1 cellular context compared by ENCODE assay signal in the genomic region with DNA sequence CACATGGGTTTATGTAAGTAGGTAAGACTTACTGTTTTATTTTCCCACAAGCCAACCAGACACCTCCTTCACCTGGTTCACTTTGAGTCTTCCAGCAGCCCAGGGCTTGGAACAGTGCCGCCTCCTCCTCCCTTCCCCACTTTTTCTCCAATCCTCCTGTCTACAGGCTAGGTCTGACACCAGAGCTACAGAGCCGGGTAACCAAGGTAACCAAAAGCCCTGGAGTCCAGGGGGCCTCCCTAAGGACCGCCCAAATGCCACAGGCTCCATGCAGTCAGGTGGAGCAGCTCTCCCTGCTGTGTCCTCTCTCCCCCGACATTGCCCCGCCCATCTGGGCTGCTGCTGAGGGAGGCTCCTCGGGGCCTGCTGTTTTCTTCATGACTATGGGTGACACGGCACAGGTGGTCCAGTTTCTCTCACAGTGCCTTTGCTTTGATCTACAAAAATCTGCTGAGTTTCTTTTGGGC.
TF ChIP-seq lines count a peak whose summit lies in the region.

No MANE protein-coding gene starts in this region.

TF ChIP-seq in HEK293, 187 proteins besides CTCF, POLR2A, EP300 and RAD21 (continued from another document and continues in another):
- TF ChIP-seq ZNF692 (tag by site-specific recombination; IDR thresholded peaks at IDR 0.05), result no peak
- TF ChIP-seq ZNF140 (tag by site-specific recombination; IDR thresholded peaks at IDR 0.05), result no peak
- no peak for TF ChIP-seq ZNF610 (tag by site-specific recombination; IDR thresholded peaks at IDR 0.05; ENCODE audit: borderline replicate concordance)
- no peak for TF ChIP-seq ZNF174 (tag by site-specific recombination; IDR thresholded peaks at IDR 0.05)
- no peak for TF ChIP-seq ZNF112 (tag by site-specific recombination; IDR thresholded peaks at IDR 0.05)
- TF ChIP-seq ZNF324 (tag by site-specific recombination; IDR thresholded peaks at IDR 0.05), result no peak
- no peak for TF ChIP-seq IKZF3 (tag by site-specific recombination; IDR thresholded peaks at IDR 0.05)
- no peak for TF ChIP-seq ZFHX2 (tag by site-specific recombination; conservative IDR thresholded peaks at IDR 0.05)
- no peak for TF ChIP-seq ZNF146 (tag by site-specific recombination; IDR thresholded peaks at IDR 0.05)
- no peak for TF ChIP-seq TCF7L2 (IDR thresholded peaks at IDR 0.05; ENCODE audit: borderline replicate concordance, low read depth, low read length)
- TF ChIP-seq GLI2 (tag by site-specific recombination; IDR thresholded peaks at IDR 0.05; ENCODE audit: borderline replicate concordance, low read depth), result no peak
- TF ChIP-seq, protein P1, sequence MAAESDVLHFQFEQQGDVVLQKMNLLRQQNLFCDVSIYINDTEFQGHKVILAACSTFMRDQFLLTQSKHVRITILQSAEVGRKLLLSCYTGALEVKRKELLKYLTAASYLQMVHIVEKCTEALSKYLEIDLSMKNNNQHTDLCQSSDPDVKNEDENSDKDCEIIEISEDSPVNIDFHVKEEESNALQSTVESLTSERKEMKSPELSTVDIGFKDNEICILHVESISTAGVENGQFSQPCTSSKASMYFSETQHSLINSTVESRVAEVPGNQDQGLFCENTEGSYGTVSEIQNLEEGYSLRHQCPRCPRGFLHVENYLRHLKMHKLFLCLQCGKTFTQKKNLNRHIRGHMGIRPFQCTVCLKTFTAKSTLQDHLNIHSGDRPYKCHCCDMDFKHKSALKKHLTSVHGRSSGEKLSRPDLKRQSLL (tag by site-specific recombination; IDR thresholded peaks at IDR 0.05), result peak; percentile 65; the same call in 1 of the 2 replicates
- no peak for TF ChIP-seq OVOL3 (tag by site-specific recombination; IDR thresholded peaks at IDR 0.05)
- no peak for TF ChIP-seq ZNF629 (tag by site-specific recombination; IDR thresholded peaks at IDR 0.05)
- TF ChIP-seq ZNF561 (tag by site-specific recombination; IDR thresholded peaks at IDR 0.05; ENCODE audit: borderline replicate concordance), result 0 out of 2 replicates have a peak, but pooled peaks have one; percentile 39
- no peak for TF ChIP-seq ZNF514 (tag by site-specific recombination; IDR thresholded peaks at IDR 0.05)
- no peak for TF ChIP-seq ZNF184 (tag by site-specific recombination; IDR thresholded peaks at IDR 0.05)
- no peak for TF ChIP-seq BCL11A (tag by site-specific recombination; IDR thresholded peaks at IDR 0.05; ENCODE audit: low read depth)
- no peak for TF ChIP-seq ZNF555 (tag by site-specific recombination; conservative IDR thresholded peaks at IDR 0.05)
- TF ChIP-seq ZNF791 (tag by site-specific recombination; IDR thresholded peaks at IDR 0.05), result no peak
- TF ChIP-seq TSHZ1 (tag by site-specific recombination; IDR thresholded peaks at IDR 0.05; ENCODE audit: borderline replicate concordance), result no peak
- no peak for TF ChIP-seq ZSCAN18 (tag by site-specific recombination; IDR thresholded peaks at IDR 0.05)
- TF ChIP-seq ZNF664 (tag by site-specific recombination; IDR thresholded peaks at IDR 0.05), result no peak
- TF ChIP-seq FEZF1 (tag by site-specific recombination; IDR thresholded peaks at IDR 0.05), result no peak
- TF ChIP-seq ZNF394 (tag by site-specific recombination; IDR thresholded peaks at IDR 0.05; ENCODE audit: borderline replicate concordance), result no peak
- TF ChIP-seq ZNF843 (tag by site-specific recombination; IDR thresholded peaks at IDR 0.05), result no peak
- TF ChIP-seq ZNF544 (tag by site-specific recombination; IDR thresholded peaks at IDR 0.05), result no peak
- TF ChIP-seq, protein P2, sequence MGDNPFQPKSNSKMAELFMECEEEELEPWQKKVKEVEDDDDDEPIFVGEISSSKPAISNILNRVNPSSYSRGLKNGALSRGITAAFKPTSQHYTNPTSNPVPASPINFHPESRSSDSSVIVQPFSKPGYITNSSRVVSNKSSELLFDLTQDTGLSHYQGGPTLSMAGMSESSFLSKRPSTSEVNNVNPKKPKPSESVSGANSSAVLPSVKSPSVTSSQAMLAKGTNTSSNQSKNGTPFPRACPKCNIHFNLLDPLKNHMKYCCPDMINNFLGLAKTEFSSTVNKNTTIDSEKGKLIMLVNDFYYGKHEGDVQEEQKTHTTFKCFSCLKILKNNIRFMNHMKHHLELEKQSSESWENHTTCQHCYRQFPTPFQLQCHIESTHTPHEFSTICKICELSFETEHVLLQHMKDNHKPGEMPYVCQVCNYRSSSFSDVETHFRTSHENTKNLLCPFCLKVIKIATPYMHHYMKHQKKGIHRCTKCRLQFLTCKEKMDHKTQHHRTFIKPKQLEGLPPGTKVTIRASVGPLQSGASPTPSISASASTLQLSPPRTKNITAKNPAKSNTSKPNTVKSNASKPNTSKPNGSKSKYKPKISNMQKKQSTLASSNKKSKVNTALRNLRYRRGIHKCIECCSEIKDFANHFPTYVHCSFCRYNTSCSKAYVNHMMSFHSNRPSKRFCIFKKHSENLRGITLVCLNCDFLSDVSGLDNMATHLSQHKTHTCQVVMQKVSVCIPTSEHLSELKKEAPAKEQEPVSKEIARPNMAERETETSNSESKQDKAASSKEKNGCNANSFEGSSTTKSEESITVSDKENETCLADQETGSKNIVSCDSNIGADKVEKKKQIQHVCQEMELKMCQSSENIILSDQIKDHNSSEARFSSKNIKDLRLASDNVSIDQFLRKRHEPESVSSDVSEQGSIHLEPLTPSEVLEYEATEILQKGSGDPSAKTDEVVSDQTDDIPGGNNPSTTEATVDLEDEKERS (tag by site-specific recombination; IDR thresholded peaks at IDR 0.05), result no peak
- TF ChIP-seq BCL11B (tag by site-specific recombination; IDR thresholded peaks at IDR 0.05; ENCODE audit: low read depth), result no peak
- TF ChIP-seq KLF8 (tag by site-specific recombination; IDR thresholded peaks at IDR 0.05), result no peak
- peak; percentile 57 for TF ChIP-seq PRDM10 (tag by site-specific recombination; IDR thresholded peaks at IDR 0.05)
- TF ChIP-seq ZNF621 (tag by site-specific recombination; IDR thresholded peaks at IDR 0.05), result no peak
- TF ChIP-seq GLIS1 (tag by site-specific recombination; IDR thresholded peaks at IDR 0.05), result peak; percentile 93
- no peak for TF ChIP-seq ZNF311 (tag by site-specific recombination; IDR thresholded peaks at IDR 0.05; ENCODE audit: borderline replicate concordance)
- TF ChIP-seq ZNF2 (tag by site-specific recombination; IDR thresholded peaks at IDR 0.05), result no peak
- no peak for TF ChIP-seq ZNF292 (tag by site-specific recombination; IDR thresholded peaks at IDR 0.05; ENCODE audit: borderline replicate concordance, low read depth)
- TF ChIP-seq WT1 (tag by site-specific recombination; IDR thresholded peaks at IDR 0.05), result no peak
- TF ChIP-seq ZNF426 (tag by site-specific recombination; IDR thresholded peaks at IDR 0.05), result no peak
- no peak for TF ChIP-seq ZBTB21 (tag by site-specific recombination; IDR thresholded peaks at IDR 0.05)
- TF ChIP-seq, protein P3, sequence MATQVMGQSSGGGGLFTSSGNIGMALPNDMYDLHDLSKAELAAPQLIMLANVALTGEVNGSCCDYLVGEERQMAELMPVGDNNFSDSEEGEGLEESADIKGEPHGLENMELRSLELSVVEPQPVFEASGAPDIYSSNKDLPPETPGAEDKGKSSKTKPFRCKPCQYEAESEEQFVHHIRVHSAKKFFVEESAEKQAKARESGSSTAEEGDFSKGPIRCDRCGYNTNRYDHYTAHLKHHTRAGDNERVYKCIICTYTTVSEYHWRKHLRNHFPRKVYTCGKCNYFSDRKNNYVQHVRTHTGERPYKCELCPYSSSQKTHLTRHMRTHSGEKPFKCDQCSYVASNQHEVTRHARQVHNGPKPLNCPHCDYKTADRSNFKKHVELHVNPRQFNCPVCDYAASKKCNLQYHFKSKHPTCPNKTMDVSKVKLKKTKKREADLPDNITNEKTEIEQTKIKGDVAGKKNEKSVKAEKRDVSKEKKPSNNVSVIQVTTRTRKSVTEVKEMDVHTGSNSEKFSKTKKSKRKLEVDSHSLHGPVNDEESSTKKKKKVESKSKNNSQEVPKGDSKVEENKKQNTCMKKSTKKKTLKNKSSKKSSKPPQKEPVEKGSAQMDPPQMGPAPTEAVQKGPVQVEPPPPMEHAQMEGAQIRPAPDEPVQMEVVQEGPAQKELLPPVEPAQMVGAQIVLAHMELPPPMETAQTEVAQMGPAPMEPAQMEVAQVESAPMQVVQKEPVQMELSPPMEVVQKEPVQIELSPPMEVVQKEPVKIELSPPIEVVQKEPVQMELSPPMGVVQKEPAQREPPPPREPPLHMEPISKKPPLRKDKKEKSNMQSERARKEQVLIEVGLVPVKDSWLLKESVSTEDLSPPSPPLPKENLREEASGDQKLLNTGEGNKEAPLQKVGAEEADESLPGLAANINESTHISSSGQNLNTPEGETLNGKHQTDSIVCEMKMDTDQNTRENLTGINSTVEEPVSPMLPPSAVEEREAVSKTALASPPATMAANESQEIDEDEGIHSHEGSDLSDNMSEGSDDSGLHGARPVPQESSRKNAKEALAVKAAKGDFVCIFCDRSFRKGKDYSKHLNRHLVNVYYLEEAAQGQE (tag by site-specific recombination; IDR thresholded peaks at IDR 0.05), result no peak
- TF ChIP-seq ZNF792 (tag by site-specific recombination; IDR thresholded peaks at IDR 0.05), result no peak
- no peak for TF ChIP-seq ZNF366 (tag by site-specific recombination; conservative IDR thresholded peaks at IDR 0.05)
